8 cellular contexts compared by ENCODE assay signal in genomic region chr20:17568972-17569471, GRCh38. TPM values are rescaled to one million over a fixed set of nuclear protein-coding genes. Genes with fewer than 3 reads are reported as not detected.
DNase-seq lines count a peak whose midpoint lies in the region; TF ChIP-seq lines count a peak whose summit lies in the region.

No MANE protein-coding gene starts in this region.

- no peak overlapping the region for H2BK5ac ChIP-seq in mesendoderm (ENCODE audit: low read length)

- no peaks in the 10 kb centered on the region for H3K9me3 ChIP-seq in subcutaneous abdominal adipose tissue (ENCODE audit: control insufficient read depth in 5 of 5, low read length in 5 of 5)

- no peak overlapping the region for H2BK120ac ChIP-seq in mesendoderm (ENCODE audit: low read depth, low read length)

- H3K27ac ChIP-seq in mesendoderm (ENCODE audit: low read depth, low read length), result peak overlapping the region; percentile 96
- peak overlapping the region; percentile 94 for H3K27ac ChIP-seq in subcutaneous abdominal adipose tissue (ENCODE audit: low read depth, low read length)

- peaks cover 6% of the 10 kb centered on the region for H3K4me1 ChIP-seq in mesendoderm (ENCODE audit: control insufficient read depth, low read depth, low read length)
- peaks cover 5 to 40% (median 34%) of the 10 kb centered on the region in 5 donors for H3K4me1 ChIP-seq in subcutaneous abdominal adipose tissue (ENCODE audit: control insufficient read depth in 5 of 5, insufficient read depth in 5 of 5, low read length in 5 of 5)

- TF ChIP-seq POLR2A in erythroblast (IDR thresholded peaks at IDR 0.05; ENCODE audit: low read length), result no peak

- peak overlapping the region; percentile 62 for H3K4me2 ChIP-seq in mesendoderm (ENCODE audit: low read length)

- peak; percentile 96 for DNase-seq in ELR (ENCODE audit: low read depth)
- DNase-seq in NCI-H1930 (lab: John Stamatoyannopoulos, UW), result peak; percentile 41 to 44
- DNase-seq in activated CD4-positive, alpha-beta T cell treated with anti-CD3 and anti-CD28 coated beads, Interleukin-2, amount 50 U/mL, for 48 hours, result peak; percentile 19 to 29
- peak; percentile 34 to 50 for DNase-seq in erythroblast (lab: John Stamatoyannopoulos, UW)
- peak; percentile 92 for DNase-seq in mesendoderm
- DNase-seq in middle frontal gyrus (ENCODE audit: extremely low spot score, low spot score), result no peak
- no peak for DNase-seq in NOMO-1 treated with dmso at 0.1 percent for 144 hours (lab: John Stamatoyannopoulos, UW; ENCODE audit: unreplicated experiment)

- H3K9ac ChIP-seq in mesendoderm (ENCODE audit: low read length) (peak overlapping the region; percentile 74), subcutaneous abdominal adipose tissue (ENCODE audit: low read length in 5 of 5) (peak overlapping the region in 3 of 5 donors; percentile 43 to 69 (median 56))

- peaks cover 2% of the 10 kb centered on the region for H3K79me1 ChIP-seq in mesendoderm (ENCODE audit: low read length)

- H3K56ac ChIP-seq in mesendoderm (ENCODE audit: low read length), result peak overlapping the region; percentile 91

- H2AK5ac ChIP-seq in mesendoderm (ENCODE audit: low read length), result no peak overlapping the region

- no peak overlapping the region for H2BK15ac ChIP-seq in mesendoderm (replicated peaks; ENCODE audit: low read depth)

- peak overlapping the region; percentile 73 for H3K23ac ChIP-seq in mesendoderm (ENCODE audit: low read length)

- no peak overlapping the region for H4K5ac ChIP-seq in mesendoderm (ENCODE audit: low read length)

- peak overlapping the region; percentile 59 for H3K4ac ChIP-seq in mesendoderm (ENCODE audit: low read depth, low read length)

- H3K36me3 ChIP-seq in mesendoderm (ENCODE audit: control insufficient read depth, insufficient read depth, low read length) (no peaks in the 10 kb centered on the region), subcutaneous abdominal adipose tissue (ENCODE audit: control insufficient read depth in 5 of 5, insufficient read depth in 5 of 5, low read length in 5 of 5) (no peaks in the 10 kb centered on the region)

- H3K4me3 ChIP-seq in mesendoderm (ENCODE audit: low read length) (peak overlapping the region; percentile 76), subcutaneous abdominal adipose tissue (ENCODE audit: low read depth in 1 of 5, low read length in 5 of 5) (peak overlapping the region in 4 of 5 donors; percentile 60 to 94 (median 88))

- H3K18ac ChIP-seq in mesendoderm (ENCODE audit: low read length), result peak overlapping the region; percentile 83

- no peaks in the 10 kb centered on the region for H3K27me3 ChIP-seq in mesendoderm (ENCODE audit: insufficient read depth, low read length, poor library complexity)
- H3K27me3 ChIP-seq in subcutaneous abdominal adipose tissue (ENCODE audit: control insufficient read depth in 5 of 5, insufficient read depth in 4 of 5, low read length in 5 of 5), result no peaks in the 10 kb centered on the region

- peak overlapping the region; percentile 90 for H4K8ac ChIP-seq in mesendoderm (ENCODE audit: low read depth, low read length)

- no CpG with 5 or more reads among the region's 37 CpGs for WGBS in mesendoderm (ENCODE audit: extremely low coverage, insufficient coverage, low lambda C conversion rate)

- peaks cover 30% of the 10 kb centered on the region for H3K79me2 ChIP-seq in mesendoderm (ENCODE audit: control insufficient read depth, insufficient read depth, low read length)

RNA-seq across cellular contexts. Expression of gene DSTN, which starts 0.9 kb away (rescaled TPM):
- 278 TPM for polyA plus RNA-seq in mesendoderm (2013, experiment 1 of 2)
- 278 TPM for polyA plus RNA-seq in mesendoderm (2013, experiment 2 of 2)

RNA-seq across cellular contexts. Expression of gene BFSP1, which starts 37.8 kb away (rescaled TPM):
- 2.2 TPM for polyA plus RNA-seq in mesendoderm (2013, experiment 1 of 2)
- polyA plus RNA-seq in mesendoderm (2013, experiment 2 of 2), result 2.4 TPM

Comparison
In these comparisons a context has a peak if more than half of its experiments do, and no peak if none do; other contexts are left out.
1. DNase-seq: peak in ELR (single experiment), NCI-H1930 (2 of 2), activated CD4-positive, alpha-beta T cell treated with anti-CD3 and anti-CD28 coated beads, Interleukin-2, amount 50 U/mL, for 48 hours (2 of 2), erythroblast (2 of 2) and mesendoderm (single experiment); none in middle frontal gyrus (single experiment) and NOMO-1 treated with dmso at 0.1 percent for 144 hours (single experiment).